Comparison of ENCODE assay signal across 8 cellular contexts in genomic region chr1:54335396-54336056, GRCh38.
DNase-seq lines count a peak whose midpoint lies in the region; TF ChIP-seq lines count a peak whose summit lies in the region.

No MANE protein-coding gene starts in this region.

- H3K79me2 ChIP-seq in osteoblast (ENCODE audit: insufficient read depth, low read length) = peaks cover 42% of the 10 kb centered on the region

- H2AFZ ChIP-seq in osteoblast (ENCODE audit: low read length) = peak overlapping the region; percentile 79

- in situ Hi-C loops in SK-MEL-5 (cut with HindIII; ENCODE audit: low pct_unique_long_range_greater_than_20kb, low sequenced_read_pairs) = no loop called here

- TF ChIP-seq CTCF in fibroblast of pulmonary artery (IDR thresholded peaks at IDR 0.05; ENCODE audit: low read length, missing control alignments) = no peak
- TF ChIP-seq CTCF in osteoblast (IDR thresholded peaks at IDR 0.05; ENCODE audit: extremely low read depth, low read depth, low read length) = no peak

- H3K4me1 ChIP-seq in osteoblast (ENCODE audit: insufficient read depth, low read length) = peaks cover 28% of the 10 kb centered on the region

- no peaks in the 10 kb centered on the region for H3K9me3 ChIP-seq in osteoblast (ENCODE audit: low read depth, low read length)

- peak overlapping the region; percentile 78 for H3K4me2 ChIP-seq in osteoblast (ENCODE audit: insufficient read depth, low read length)

- H3K4me3 ChIP-seq in fibroblast of pulmonary artery (replicated peaks; ENCODE audit: low read depth, low read length) = peak overlapping the region; percentile 51
- H3K4me3 ChIP-seq in osteoblast (ENCODE audit: insufficient read depth, low read length) = peak overlapping the region; percentile 61

- peaks cover 4% of the 10 kb centered on the region for H4K20me1 ChIP-seq in osteoblast (ENCODE audit: insufficient read depth, low read length)

- no peaks in the 10 kb centered on the region for H3K27me3 ChIP-seq in osteoblast (ENCODE audit: insufficient read depth, low read length)

- no peaks in the 10 kb centered on the region for H3K36me3 ChIP-seq in osteoblast (ENCODE audit: insufficient read depth, low read length)

- peak overlapping the region; percentile 92 for H3K27ac ChIP-seq in osteoblast (ENCODE audit: low read depth, low read length)

- peak; percentile 47 for DNase-seq in D341Med (ENCODE audit: low spot score)
- peak; percentile 26 for DNase-seq in SK-MEL-5 (ENCODE audit: low read depth, low spot score)
- DNase-seq in fibroblast of pulmonary artery (ENCODE audit: low read depth) = peak; percentile 97
- DNase-seq in osteoblast (ENCODE audit: insufficient read length, low spot score, missing footprints) = peak; percentile 97
- no peak for DNase-seq in activated naive CD4-positive, alpha-beta T cell treated with anti-CD3 and anti-CD28 coated beads, Interleukin-2, amount 50 U/mL, for 16 hours
- DNase-seq in DMS53 treated with DMSO at 0.1 percent for 48 hours (lab: John Stamatoyannopoulos, UW; ENCODE audit: unreplicated experiment) = no peak
- DNase-seq in RPMI8226 = no peak
- DNase-seq in NCI-H774 (lab: John Stamatoyannopoulos, UW) = no peak

Comparison
In these comparisons a context has a peak if more than half of its experiments do, and no peak if none do; other contexts are left out.
1. DNase-seq: peak in D341Med (single experiment), SK-MEL-5 (single experiment), fibroblast of pulmonary artery (single experiment) and osteoblast (single experiment); none in activated naive CD4-positive, alpha-beta T cell treated with anti-CD3 and anti-CD28 coated beads, Interleukin-2, amount 50 U/mL, for 16 hours (single experiment), DMS53 treated with DMSO at 0.1 percent for 48 hours (single experiment), RPMI8226 (single experiment) and NCI-H774 (single experiment).